ENCODE assay signal across 8 cellular contexts in genomic region chrX:15973299-15973698, GRCh38.
A peak's percentile ranks its signal among the peaks of the same experiment; 100 is the strongest.
DNase-seq lines count a peak whose midpoint lies in the region; ATAC-seq lines count a peak whose summit lies in the region.

No MANE protein-coding gene starts in this region.

- no peaks in the 10 kb centered on the region for H3K4me1 Mint-ChIP-seq in activated T-helper 17 cell treated with anti-CD3 and anti-CD28 coated beads, Interleukin-2, amount 50 U/mL, for 72 hours
- H3K4me1 Mint-ChIP-seq in stimulated activated naive CD8-positive, alpha-beta T cell treated with anti-CD3 and anti-CD28 coated beads, Interleukin-15, amount 100 ng/mL, for 72 hours: peaks cover 11% of the 10 kb centered on the region

- peak; percentile 51 for DNase-seq in AG08395 (ENCODE audit: low spot score)
- DNase-seq in GM04504 (ENCODE audit: low read depth): peak; percentile 26
- peak; percentile 77 for DNase-seq in Karpas-422
- DNase-seq in hepatic stellate cell (ENCODE audit: low spot score): peak; percentile 20
- peak in 1 of 2 donors; percentile 37 for DNase-seq in stimulated activated naive CD8-positive, alpha-beta T cell treated with anti-CD3 and anti-CD28 coated beads, Interleukin-15, amount 100 ng/mL, for 72 hours
- no peak for DNase-seq in NCI-H2029 treated with DMSO at 0.1 percent for 48 hours (lab: John Stamatoyannopoulos, UW)

- no peaks in the 10 kb centered on the region for H3K79me2 ChIP-seq in Karpas-422 (ENCODE audit: low read length)

- no peaks in the 10 kb centered on the region for H4K20me1 ChIP-seq in Karpas-422 (ENCODE audit: insufficient read depth, low read depth, low read length)

- H3K4me3 Mint-ChIP-seq in activated T-helper 17 cell treated with anti-CD3 and anti-CD28 coated beads, Interleukin-2, amount 50 U/mL, for 72 hours: no peak overlapping the region
- no peak overlapping the region for H3K4me3 Mint-ChIP-seq in stimulated activated naive CD8-positive, alpha-beta T cell treated with anti-CD3 and anti-CD28 coated beads, Interleukin-15, amount 100 ng/mL, for 72 hours

- H3K27me3 Mint-ChIP-seq in activated T-helper 17 cell treated with anti-CD3 and anti-CD28 coated beads, Interleukin-2, amount 50 U/mL, for 72 hours: no peaks in the 10 kb centered on the region
- no peaks in the 10 kb centered on the region for H3K27me3 Mint-ChIP-seq in stimulated activated naive CD8-positive, alpha-beta T cell treated with anti-CD3 and anti-CD28 coated beads, Interleukin-15, amount 100 ng/mL, for 72 hours

- no peak overlapping the region for H2AFZ ChIP-seq in Karpas-422 (ENCODE audit: low read length)

- H3K9me3 ChIP-seq in Karpas-422 (ENCODE audit: low read length): no peaks in the 10 kb centered on the region

- no peaks in the 10 kb centered on the region for H3K9me2 ChIP-seq in Karpas-422 (replicated peaks; ENCODE audit: insufficient read depth, low read length)

- H3K9ac ChIP-seq in Karpas-422 (ENCODE audit: low read length): no peak overlapping the region

- H3K36me3 ChIP-seq in Karpas-422 (ENCODE audit: insufficient read depth, low read length): no peaks in the 10 kb centered on the region

- no peak overlapping the region for H3K27ac ChIP-seq in Karpas-422 (ENCODE audit: low read length)

- no peaks in the 10 kb centered on the region for H3K36me3 Mint-ChIP-seq in activated T-helper 17 cell treated with anti-CD3 and anti-CD28 coated beads, Interleukin-2, amount 50 U/mL, for 72 hours (ENCODE audit: low read depth)

- no peaks in the 10 kb centered on the region for H3K27me3 ChIP-seq in Karpas-422 (ENCODE audit: low read length)

- no peak overlapping the region for H3K27ac Mint-ChIP-seq in activated T-helper 17 cell treated with anti-CD3 and anti-CD28 coated beads, Interleukin-2, amount 50 U/mL, for 72 hours
- H3K27ac Mint-ChIP-seq in stimulated activated naive CD8-positive, alpha-beta T cell treated with anti-CD3 and anti-CD28 coated beads, Interleukin-15, amount 100 ng/mL, for 72 hours: no peak overlapping the region

- no peaks in the 10 kb centered on the region; the same call in 1 of the 2 replicates for H3K4me1 ChIP-seq in Karpas-422 (ENCODE audit: low read length)

- H3K4me3 ChIP-seq in Karpas-422 (ENCODE audit: low read length): no peak overlapping the region

- ATAC-seq in activated T-helper 17 cell treated with anti-CD3 and anti-CD28 coated beads, Interleukin-2, amount 50 U/mL, for 72 hours (replicated peaks): peak; percentile 65
- peak; percentile 82 for ATAC-seq in stimulated activated naive CD8-positive, alpha-beta T cell treated with anti-CD3 and anti-CD28 coated beads, Interleukin-15, amount 100 ng/mL, for 72 hours
- ATAC-seq in GM21528 (IDR thresholded peaks at IDR 0.05; ENCODE audit: low FRiP score, unreplicated experiment): no peak

- no peaks in the 10 kb centered on the region for H3K9me3 Mint-ChIP-seq in activated T-helper 17 cell treated with anti-CD3 and anti-CD28 coated beads, Interleukin-2, amount 50 U/mL, for 72 hours
- H3K9me3 Mint-ChIP-seq in stimulated activated naive CD8-positive, alpha-beta T cell treated with anti-CD3 and anti-CD28 coated beads, Interleukin-15, amount 100 ng/mL, for 72 hours: no peaks in the 10 kb centered on the region

- no peak overlapping the region for H3K4me2 ChIP-seq in Karpas-422 (ENCODE audit: low read depth, low read length, poor library complexity, severe bottlenecking)
